10 cellular contexts compared by ENCODE assay signal in the genomic region with DNA sequence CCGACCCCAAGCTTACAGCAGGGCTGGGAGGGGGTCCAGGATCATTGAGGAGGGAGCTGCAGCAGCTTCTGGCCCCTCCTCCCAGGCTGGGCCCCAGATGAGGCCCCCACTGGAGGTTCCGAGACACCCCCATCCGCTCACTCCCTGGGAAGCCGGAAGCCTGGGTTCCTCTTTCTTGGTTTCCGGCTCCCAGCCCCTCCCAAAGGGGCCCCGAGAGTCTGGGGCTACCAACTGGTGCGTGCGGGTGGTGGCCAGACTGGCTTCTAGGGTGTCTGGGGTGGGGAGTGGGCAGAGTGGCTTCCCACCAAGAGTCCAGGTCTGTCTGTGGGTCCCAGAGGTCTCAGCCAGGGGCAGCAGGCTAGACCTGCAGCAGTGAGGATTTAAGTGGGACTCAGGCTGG. TPM values are rescaled to one million over a fixed set of nuclear protein-coding genes. Genes with fewer than 3 reads are reported as not detected.
DNase-seq lines count a peak whose midpoint lies in the region; ATAC-seq and TF ChIP-seq lines count a peak whose summit lies in the region.
"Had no signal": no experiment of that assay in that cellular context is flagged by ENCODE, and none has a peak within 500 bp of the region (broad histone marks: within the 10 kb centered on the region; RNA-seq: fewer than 3 reads in every experiment).

No MANE protein-coding gene starts in this region.

- H3K4me3 ChIP-seq in CD8-positive, alpha-beta T cell (ENCODE audit: low read depth, low read length) = peak overlapping the region; percentile 85
- peak overlapping the region; percentile 83 for H3K4me3 ChIP-seq in HL-60 (replicated peaks; ENCODE audit: insufficient read depth, low read length)
- H3K4me3 ChIP-seq in lower lobe of right lung = peak overlapping the region; percentile 82
- no peak overlapping the region for H3K4me3 ChIP-seq in trophoblast cell (ENCODE audit: low read depth, low read length)

- H3K27me3 ChIP-seq in CD8-positive, alpha-beta T cell (ENCODE audit: insufficient read depth, low read length) = no peaks in the 10 kb centered on the region
- no peaks in the 10 kb centered on the region for H3K27me3 ChIP-seq in HL-60 (ENCODE audit: insufficient read depth, poor library complexity, severe bottlenecking)
- H3K27me3 ChIP-seq in lower lobe of right lung (ENCODE audit: low read depth) = no peaks in the 10 kb centered on the region
- peaks cover 4% of the 10 kb centered on the region for H3K27me3 ChIP-seq in trophoblast cell (ENCODE audit: insufficient read depth, low read length)

- no peak overlapping the region for H2BK120ac ChIP-seq in trophoblast cell (ENCODE audit: insufficient read depth, low read length, poor library complexity)

- H3K23ac ChIP-seq in trophoblast cell (ENCODE audit: low read length) = no peak overlapping the region

- H2BK12ac ChIP-seq in trophoblast cell (ENCODE audit: low read length) = no peak overlapping the region

- no peak overlapping the region for H3K18ac ChIP-seq in trophoblast cell (ENCODE audit: low read length)

- peaks cover 10% of the 10 kb centered on the region for H3K79me2 ChIP-seq in trophoblast cell (ENCODE audit: control insufficient read depth, insufficient read depth, low read length, poor library complexity)

- peaks cover 11% of the 10 kb centered on the region for H3K79me1 ChIP-seq in trophoblast cell (ENCODE audit: low read length)

- peak overlapping the region; percentile 66 for H3K27ac ChIP-seq in CD8-positive, alpha-beta T cell (ENCODE audit: low read depth, low read length)
- H3K27ac ChIP-seq in HL-60 (replicated peaks) = peak overlapping the region; percentile 97
- H3K27ac ChIP-seq in lower lobe of right lung = peak overlapping the region; percentile 82
- no peak overlapping the region for H3K27ac ChIP-seq in trophoblast cell (ENCODE audit: low read depth, low read length)

- no peaks in the 10 kb centered on the region for H3K27me3 Mint-ChIP-seq in CD8-positive, alpha-beta T cell (ENCODE audit: low read depth)
- no peaks in the 10 kb centered on the region for H3K27me3 Mint-ChIP-seq in osteocyte (ENCODE audit: unreplicated experiment)

- H4K8ac ChIP-seq in trophoblast cell (ENCODE audit: low read depth, low read length) = no peak overlapping the region

- CTCF ChIA-PET in CD8-positive, alpha-beta T cell (lab: Charles Lee) = interaction anchor here (1.0 to 4.4 kb wide), 3 partner anchors 10 to 42 kb away, joined by 3 to 34 read pairs (median 5); no protein-coding TSS in a partner anchor

- POLR2A ChIA-PET in CD8-positive, alpha-beta T cell (lab: Charles Lee) = interaction anchor here (1.6 to 1.8 kb wide), 2 partner anchors 14 to 42 kb away, joined by 5 to 7 read pairs; partner anchors contain the start of gene TCEA2

- peak in 4 of 7 experiments; percentile 36 to 69 (median 47) for DNase-seq in CD8-positive, alpha-beta T cell
- DNase-seq in HL-60 (ENCODE audit: low read depth in 1 of 2, low spot score in 1 of 2) (peak; percentile 79 to 94), activated T-helper 1 cell treated with Interleukin-2 at 50 U/mL for 16 hours (ENCODE audit: low read depth) (peak; percentile 28), lower lobe of right lung (peak; percentile 75), NCI-H1105 treated with DMSO at 0.1 percent for 48 hours (lab: John Stamatoyannopoulos, UW) (no peak), osteocyte (ENCODE audit: extremely low spot score, unreplicated experiment) (no peak), trophoblast cell (no peak), DMS79 (lab: John Stamatoyannopoulos, UW) (no peak)
- DNase-seq: hippocampal formation had no signal

- H3K4me3 Mint-ChIP-seq in CD8-positive, alpha-beta T cell = peak overlapping the region; percentile 87
- no peak overlapping the region for H3K4me3 Mint-ChIP-seq in osteocyte (ENCODE audit: unreplicated experiment)

- H3K4ac ChIP-seq in trophoblast cell (ENCODE audit: low read depth, low read length) = no peak overlapping the region

- H3K14ac ChIP-seq in trophoblast cell (ENCODE audit: low read length) = no peak overlapping the region

- H3K4me2 ChIP-seq in trophoblast cell (ENCODE audit: low read length) = no peak overlapping the region

- intact Hi-C loops in CD8-positive, alpha-beta T cell (cut with DNase I, micrococcal nuclease) = loop anchor here (1.0 to 5.0 kb wide), 3 partner anchors 14 to 120 kb away; partner anchors contain the start of genes TCEA2 (in 2 of the 2), PRPF6 (in 1 of the 2) and UCKL1 (in 1 of the 2)
- intact Hi-C loops in lower lobe of right lung (cut with DNase I) = no loop called here

- H3K9me3 ChIP-seq in CD8-positive, alpha-beta T cell (ENCODE audit: low read length) = no peaks in the 10 kb centered on the region
- H3K9me3 ChIP-seq in lower lobe of right lung (no peaks in the 10 kb centered on the region), trophoblast cell (ENCODE audit: insufficient read depth, low read depth, low read length) (no peaks in the 10 kb centered on the region)

- WGBS in trophoblast cell (ENCODE audit: extremely low coverage, insufficient coverage, insufficient read length) = no CpG with 5 or more reads among the region's 8 CpGs

- no peak overlapping the region for H2BK5ac ChIP-seq in trophoblast cell (ENCODE audit: low read depth, low read length, poor library complexity)

- no peak overlapping the region for H2AK5ac ChIP-seq in trophoblast cell (ENCODE audit: low read length)

- H3K27ac Mint-ChIP-seq in CD8-positive, alpha-beta T cell = peak overlapping the region; percentile 76
- H3K27ac Mint-ChIP-seq in osteocyte (ENCODE audit: unreplicated experiment) = no peak overlapping the region

- no peaks in the 10 kb centered on the region for H3K9me3 Mint-ChIP-seq in CD8-positive, alpha-beta T cell
- no peaks in the 10 kb centered on the region for H3K9me3 Mint-ChIP-seq in osteocyte (ENCODE audit: unreplicated experiment)

- no peak for ATAC-seq in CD8-positive, alpha-beta T cell
- ATAC-seq in lower lobe of right lung = peak; percentile 10 to 14

- peaks cover 33% of the 10 kb centered on the region for H3K36me3 Mint-ChIP-seq in CD8-positive, alpha-beta T cell
- peaks cover 5% of the 10 kb centered on the region for H3K36me3 Mint-ChIP-seq in osteocyte (ENCODE audit: unreplicated experiment)

- H3K36me3 ChIP-seq in CD8-positive, alpha-beta T cell (ENCODE audit: insufficient read depth, low read length) = peaks cover 11% of the 10 kb centered on the region
- peaks cover 41% of the 10 kb centered on the region for H3K36me3 ChIP-seq in lower lobe of right lung
- peaks cover 21 to 26% of the 10 kb centered on the region in 2 experiments for H3K36me3 ChIP-seq in trophoblast cell (ENCODE audit: control insufficient read depth in 1 of 2, insufficient read depth in 2 of 2, low read length in 2 of 2)

- peaks cover 39% of the 10 kb centered on the region for H3K4me1 ChIP-seq in CD8-positive, alpha-beta T cell (ENCODE audit: insufficient read depth, low read length)
- peaks cover 33% of the 10 kb centered on the region for H3K4me1 ChIP-seq in lower lobe of right lung
- peaks cover 4 to 12% of the 10 kb centered on the region in 2 experiments for H3K4me1 ChIP-seq in trophoblast cell (ENCODE audit: control insufficient read depth in 1 of 2, insufficient read depth in 2 of 2, low read length in 2 of 2)

- H3K4me1 Mint-ChIP-seq in CD8-positive, alpha-beta T cell (ENCODE audit: low read depth) = peaks cover 26% of the 10 kb centered on the region
- H3K4me1 Mint-ChIP-seq in osteocyte (ENCODE audit: unreplicated experiment) = peaks cover 23% of the 10 kb centered on the region

- no peak overlapping the region for H3K9ac ChIP-seq in trophoblast cell (ENCODE audit: low read length)

- H2AFZ ChIP-seq in trophoblast cell (ENCODE audit: insufficient read depth, low read length, poor library complexity) = no peak overlapping the region

- no peak for TF ChIP-seq CTCF in CD8-positive, alpha-beta T cell (IDR thresholded peaks at IDR 0.05)
- no peak for TF ChIP-seq CTCF in HL-60 (IDR thresholded peaks at IDR 0.05; ENCODE audit: insufficient read depth, low read length)
- TF ChIP-seq CTCF in lower lobe of right lung (IDR thresholded peaks at IDR 0.05) = no peak
- no peak for TF ChIP-seq CTCF in osteocyte (IDR thresholded peaks at IDR 0.05)

- H4K91ac ChIP-seq in trophoblast cell (ENCODE audit: low read depth, low read length) = no peak overlapping the region

- no peak overlapping the region for H4K12ac ChIP-seq in trophoblast cell (ENCODE audit: low read depth, low read length)

RNA-seq across cellular contexts. Expression of gene RGS19, which starts 2.2 kb away (rescaled TPM):
- total RNA-seq in CD8-positive, alpha-beta T cell = 1 to 10 TPM; 6.9 to 8.1 TPM
- 57.5 TPM for total RNA-seq in lower lobe of right lung
- total RNA-seq in osteocyte = 8.0 and 10.0 TPM in 2 replicates
- polyA plus RNA-seq in trophoblast cell (2013) = 7.5 and 8.3 TPM in 2 replicates

RNA-seq across cellular contexts. Expression of gene OPRL1, which starts 2.8 kb away (rescaled TPM):
- total RNA-seq in CD8-positive, alpha-beta T cell = under 1 TPM; 0.35 to 0.69 TPM
- 2.6 TPM for total RNA-seq in lower lobe of right lung
- total RNA-seq in osteocyte = 1.6 and 2.1 TPM in 2 replicates
- polyA plus RNA-seq in trophoblast cell (2013) = 1.1 and 1.4 TPM in 2 replicates

RNA-seq across cellular contexts. Expression of gene LKAAEAR1, which starts 7.1 kb away (rescaled TPM):
- total RNA-seq in CD8-positive, alpha-beta T cell = under 1 TPM in 1 of 2 experiments, not detected in 1; 0.42 TPM
- total RNA-seq in lower lobe of right lung = 0.97 TPM
- total RNA-seq in osteocyte = not detected in 2 replicates
- polyA plus RNA-seq in trophoblast cell (2013) = not detected in 2 replicates
- total RNA-seq: Daoy had no signal

RNA-seq across cellular contexts. Expression of gene TCEA2, which starts 14.1 kb away (rescaled TPM):
- total RNA-seq in CD8-positive, alpha-beta T cell = 10 to 100 TPM; 18.2 to 18.4 TPM
- total RNA-seq in lower lobe of right lung = 38.8 TPM
- 67.3 and 73.1 TPM in 2 replicates for total RNA-seq in osteocyte
- polyA plus RNA-seq in trophoblast cell (2013) = 55.8 and 60.4 TPM in 2 replicates

RNA-seq across cellular contexts. Expression of gene SOX18, which starts 27.7 kb away (rescaled TPM):
- total RNA-seq in CD8-positive, alpha-beta T cell = not detected
- 48.3 TPM for total RNA-seq in lower lobe of right lung
- total RNA-seq in osteocyte = 1.2 and 2.0 TPM in 2 replicates
- polyA plus RNA-seq in trophoblast cell (2013) = 0.58 and 0.89 TPM in 2 replicates
- total RNA-seq: Daoy had no signal

Comparison
In these comparisons a context has a peak if more than half of its experiments do, and no peak if none do; other contexts are left out.
1. DNase-seq: peak in CD8-positive, alpha-beta T cell (4 of 7), HL-60 (2 of 2), activated T-helper 1 cell treated with Interleukin-2 at 50 U/mL for 16 hours (single experiment) and lower lobe of right lung (single experiment); none in NCI-H1105 treated with DMSO at 0.1 percent for 48 hours (single experiment), osteocyte (single experiment), trophoblast cell (0 of 2) and DMS79 (single experiment).